In the genomic region with DNA sequence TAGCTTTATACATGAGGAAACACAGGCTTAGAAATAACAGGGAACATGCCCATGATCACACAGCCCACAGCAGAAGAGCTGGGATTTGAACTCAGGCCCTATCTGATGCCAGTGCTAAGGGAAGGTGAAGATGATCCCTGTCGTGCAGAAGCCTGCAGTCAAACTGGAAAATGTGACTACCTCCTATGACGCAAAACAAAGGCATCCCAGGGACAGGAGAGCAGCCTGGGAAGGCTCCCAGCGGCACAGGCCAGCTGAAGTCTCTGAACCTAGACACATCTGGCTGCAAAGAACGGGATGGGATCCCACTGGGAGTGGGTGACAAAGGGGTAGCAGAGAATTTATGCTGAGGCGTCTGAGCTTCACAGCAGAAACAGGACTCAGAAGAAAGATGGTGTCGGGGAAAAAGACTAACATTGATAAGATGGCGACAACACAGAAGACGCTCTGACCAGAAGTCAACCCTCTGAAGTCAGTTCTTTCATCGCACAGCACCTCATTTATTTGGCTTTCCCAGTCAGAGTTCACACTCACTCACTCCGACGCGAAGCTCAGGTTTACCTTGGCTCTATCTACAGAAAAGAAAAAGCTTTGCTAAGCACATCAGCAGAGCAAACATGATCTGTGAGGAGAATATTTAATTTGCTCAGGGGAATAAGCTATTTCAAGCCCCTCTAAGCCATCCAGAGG, we compare ENCODE assay signal across 1 cellular context.
TF ChIP-seq lines count a peak whose summit lies in the region.

No MANE protein-coding gene starts in this region.

TF ChIP-seq in IMR-90, 13 proteins besides CTCF, POLR2A, EP300 and RAD21 (continued from another document):
- TF ChIP-seq ELK1 (IDR thresholded peaks at IDR 0.05; ENCODE audit: borderline replicate concordance, low read depth, low read length) = no peak
- TF ChIP-seq NFE2L2 (IDR thresholded peaks at IDR 0.05; ENCODE audit: low read depth, low read length) = no peak
- TF ChIP-seq SMC3 (IDR thresholded peaks at IDR 0.05; ENCODE audit: low read depth, low read length) = no peak
- TF ChIP-seq BHLHE40 (IDR thresholded peaks at IDR 0.05; ENCODE audit: low read depth, low read length) = no peak
- TF ChIP-seq RCOR1 (IDR thresholded peaks at IDR 0.05; ENCODE audit: insufficient replicate concordance, low read length) = no peak
- TF ChIP-seq MAZ (IDR thresholded peaks at IDR 0.05; ENCODE audit: borderline replicate concordance, low read depth, low read length) = no peak
- no peak for TF ChIP-seq FOS (IDR thresholded peaks at IDR 0.05; ENCODE audit: low read depth, low read length)
- TF ChIP-seq RFX5 (IDR thresholded peaks at IDR 0.05; ENCODE audit: low read depth, low read length) = no peak
- no peak for TF ChIP-seq USF2 (IDR thresholded peaks at IDR 0.05; ENCODE audit: low read depth, low read length)
- no peak for TF ChIP-seq MAFK (IDR thresholded peaks at IDR 0.05; ENCODE audit: low read depth, low read length)
- no peak for TF ChIP-seq MXI1 (IDR thresholded peaks at IDR 0.05; ENCODE audit: borderline replicate concordance, low read depth, low read length)
- TF ChIP-seq CEBPB (IDR thresholded peaks at IDR 0.05; ENCODE audit: low read depth, low read length) = no peak
